ENCODE assay signal across 10 cellular contexts in genomic region chr4:3399277-3400194, GRCh38. TPM values are rescaled to one million over a fixed set of nuclear protein-coding genes. Genes with fewer than 3 reads are reported as not detected.
DNase-seq lines count a peak whose midpoint lies in the region; ATAC-seq lines count a peak whose summit lies in the region.
"Had no signal": no experiment of that assay in that cellular context is flagged by ENCODE, and none has a peak within 500 bp of the region (broad histone marks: within the 10 kb centered on the region; RNA-seq: fewer than 3 reads in every experiment).

No MANE protein-coding gene starts in this region.

- intact Hi-C loops in left ventricle myocardium superior (cut with micrococcal nuclease), result no loop called here

- H3K79me2 ChIP-seq in Karpas-422 (ENCODE audit: low read length), result no peaks in the 10 kb centered on the region

- CTCF ChIA-PET in activated CD8-positive, alpha-beta T cell treated with anti-CD3 and anti-CD28 coated beads, Interleukin-2, amount 10 ng/mL, durations not matched to agents 7 days and 5 days (lab: Charles Lee), result interaction anchor here (0.8 kb wide), 1 partner anchor 293 kb away, joined by 3 read pairs; no protein-coding TSS in a partner anchor

- no peaks in the 10 kb centered on the region for H3K9me2 ChIP-seq in Karpas-422 (replicated peaks; ENCODE audit: insufficient read depth, low read length)

- DNase-seq in COLO668 (lab: John Stamatoyannopoulos, UW; ENCODE audit: unreplicated experiment) (peak; percentile 11), Karpas-422 (peak; percentile 48), left ventricle myocardium superior (no peak), AG08396 (ENCODE audit: low spot score) (no peak), NCI-H2227 treated with DMSO at 0.1 percent for 48 hours (lab: John Stamatoyannopoulos, UW) (no peak), GF-D8 (lab: John Stamatoyannopoulos, UW) (no peak)
- DNase-seq in activated CD8-positive, alpha-beta T cell treated with anti-CD3 and anti-CD28 coated beads, Interleukin-2, amount 10 ng/mL, durations not matched to agents 7 days and 5 days, result peak; percentile 35
- DNase-seq: NCI-H2171 treated with DMSO at 0.1 percent for 48 hours, WERI-Rb-1 had no signal

- no peak overlapping the region for H2AFZ ChIP-seq in Karpas-422 (ENCODE audit: low read length)

- H3K9me3 Mint-ChIP-seq in activated CD8-positive, alpha-beta T cell treated with anti-CD3 and anti-CD28 coated beads, Interleukin-2, amount 10 ng/mL, durations not matched to agents 7 days and 5 days (ENCODE audit: insufficient read depth), result no peaks in the 10 kb centered on the region

- no peak overlapping the region for H3K4me3 Mint-ChIP-seq in activated CD8-positive, alpha-beta T cell treated with anti-CD3 and anti-CD28 coated beads, Interleukin-2, amount 10 ng/mL, durations not matched to agents 7 days and 5 days

- H3K9ac ChIP-seq in Karpas-422 (ENCODE audit: low read length), result no peak overlapping the region

- H3K27me3 ChIP-seq in Karpas-422 (ENCODE audit: low read length), result no peaks in the 10 kb centered on the region

- H3K4me2 ChIP-seq in Karpas-422 (ENCODE audit: low read depth, low read length, poor library complexity, severe bottlenecking), result no peak overlapping the region

- peaks cover 3% of the 10 kb centered on the region for H3K27me3 Mint-ChIP-seq in activated CD8-positive, alpha-beta T cell treated with anti-CD3 and anti-CD28 coated beads, Interleukin-2, amount 10 ng/mL, durations not matched to agents 7 days and 5 days (ENCODE audit: low read depth)

- H4K20me1 ChIP-seq in Karpas-422 (ENCODE audit: insufficient read depth, low read depth, low read length), result no peaks in the 10 kb centered on the region

- no peaks in the 10 kb centered on the region for H3K9me3 ChIP-seq in Karpas-422 (ENCODE audit: low read length)

- no peak overlapping the region for H3K4me3 ChIP-seq in Karpas-422 (ENCODE audit: low read length)

- H3K36me3 ChIP-seq in Karpas-422 (ENCODE audit: insufficient read depth, low read length), result no peaks in the 10 kb centered on the region

- H3K27ac Mint-ChIP-seq in activated CD8-positive, alpha-beta T cell treated with anti-CD3 and anti-CD28 coated beads, Interleukin-2, amount 10 ng/mL, durations not matched to agents 7 days and 5 days, result no peak overlapping the region

- H3K27ac ChIP-seq in Karpas-422 (ENCODE audit: low read length), result no peak overlapping the region
- H3K27ac ChIP-seq: WERI-Rb-1 had no signal

- ATAC-seq in activated CD8-positive, alpha-beta T cell treated with anti-CD3 and anti-CD28 coated beads, Interleukin-2, amount 10 ng/mL, durations not matched to agents 7 days and 5 days, result peak; percentile 74
- peak; percentile 94 for ATAC-seq in left ventricle myocardium superior
- no peak for ATAC-seq in GM19351 (IDR thresholded peaks at IDR 0.05; ENCODE audit: unreplicated experiment)

- no peaks in the 10 kb centered on the region for H3K36me3 Mint-ChIP-seq in activated CD8-positive, alpha-beta T cell treated with anti-CD3 and anti-CD28 coated beads, Interleukin-2, amount 10 ng/mL, durations not matched to agents 7 days and 5 days (ENCODE audit: low read depth)

- H3K4me1 ChIP-seq in Karpas-422 (ENCODE audit: low read length), result peaks cover 2% of the 10 kb centered on the region; the same call in 1 of the 2 replicates

- POLR2A ChIA-PET in activated CD8-positive, alpha-beta T cell treated with anti-CD3 and anti-CD28 coated beads, Interleukin-2, amount 10 ng/mL, durations not matched to agents 7 days and 5 days (lab: Charles Lee), result no interaction called here

- H3K4me1 Mint-ChIP-seq in activated CD8-positive, alpha-beta T cell treated with anti-CD3 and anti-CD28 coated beads, Interleukin-2, amount 10 ng/mL, durations not matched to agents 7 days and 5 days (ENCODE audit: low read depth), result no peaks in the 10 kb centered on the region

RNA-seq across cellular contexts. Expression of gene HGFAC, which starts 42.2 kb away (rescaled TPM):
- not detected in 2 replicates for total RNA-seq in Karpas-422 (2014; rRNA removed; shearing (Covaris generic); ENCODE audit: low replicate concordance)
- not detected for total RNA-seq in activated CD8-positive, alpha-beta T cell treated with anti-CD3 and anti-CD28 coated beads, Interleukin-2, amount 10 ng/mL, durations not matched to agents 7 days and 5 days
- 0.67 TPM for total RNA-seq in left ventricle myocardium superior

Comparison
In these comparisons a context has a peak if more than half of its experiments do, and no peak if none do; other contexts are left out.
1. DNase-seq: peak in COLO668 (single experiment), Karpas-422 (single experiment) and activated CD8-positive, alpha-beta T cell treated with anti-CD3 and anti-CD28 coated beads, Interleukin-2, amount 10 ng/mL, durations not matched to agents 7 days and 5 days (single experiment); none in left ventricle myocardium superior (single experiment), AG08396 (single experiment), NCI-H2227 treated with DMSO at 0.1 percent for 48 hours (single experiment) and GF-D8 (single experiment).